In genomic region chr2:69494126-69494525, GRCh38 we compare ENCODE assay signal across 14 cellular contexts. TPM values are rescaled to one million over a fixed set of nuclear protein-coding genes. Genes with fewer than 3 reads are reported as not detected.
A peak's percentile ranks its signal among the peaks of the same experiment; 100 is the strongest.
DNase-seq lines count a peak whose midpoint lies in the region; ATAC-seq and TF ChIP-seq lines count a peak whose summit lies in the region.
"Had no signal": no experiment of that assay in that cellular context is flagged by ENCODE, and none has a peak within 500 bp of the region (broad histone marks: within the 10 kb centered on the region; RNA-seq: fewer than 3 reads in every experiment).

No MANE protein-coding gene starts in this region.

- peaks cover 32% of the 10 kb centered on the region for H3K4me1 Mint-ChIP-seq in activated CD4-positive, alpha-beta T cell treated with anti-CD3 and anti-CD28 coated beads, Interleukin-2, amount 10 ng/mL, durations not matched to agents 7 days and 5 days
- H3K4me1 Mint-ChIP-seq in natural killer cell (peaks cover 33 to 40% of the 10 kb centered on the region in 2 donors), brain (peaks cover 17% of the 10 kb centered on the region)
- H3K4me1 Mint-ChIP-seq in natural killer cell treated with Interleukin-12 subunit alpha and Interleukin-12 subunit beta and Interleukin-15 and Interleukin-18, amount 100 ng/mL, for 72 hours (ENCODE audit: low read depth in 2 of 2): peaks cover 20 to 26% of the 10 kb centered on the region in 2 donors

- no peaks in the 10 kb centered on the region for H3K27me3 Mint-ChIP-seq in activated CD4-positive, alpha-beta T cell treated with anti-CD3 and anti-CD28 coated beads, Interleukin-2, amount 10 ng/mL, durations not matched to agents 7 days and 5 days
- H3K27me3 Mint-ChIP-seq in natural killer cell (ENCODE audit: low read depth in 2 of 2) (no peaks in the 10 kb centered on the region), brain (no peaks in the 10 kb centered on the region)
- H3K27me3 Mint-ChIP-seq in natural killer cell treated with Interleukin-12 subunit alpha and Interleukin-12 subunit beta and Interleukin-15 and Interleukin-18, amount 100 ng/mL, for 72 hours: no peaks in the 10 kb centered on the region
- H3K27me3 Mint-ChIP-seq: CD4-positive, alpha-beta memory T cell had no signal

- peak overlapping the region; percentile 39 for H3K27ac Mint-ChIP-seq in activated CD4-positive, alpha-beta T cell treated with anti-CD3 and anti-CD28 coated beads, Interleukin-2, amount 10 ng/mL, durations not matched to agents 7 days and 5 days
- peak overlapping the region; percentile 68 to 75 for H3K27ac Mint-ChIP-seq in natural killer cell
- no peak overlapping the region for H3K27ac Mint-ChIP-seq in natural killer cell treated with Interleukin-12 subunit alpha and Interleukin-12 subunit beta and Interleukin-15 and Interleukin-18, amount 100 ng/mL, for 72 hours
- H3K27ac Mint-ChIP-seq in brain: peak overlapping the region in 3 of 5 experiments; percentile 9 to 92 (median 62)
- H3K27ac Mint-ChIP-seq: HFFc6 had no signal

- no peak overlapping the region for H3K4me3 Mint-ChIP-seq in activated CD4-positive, alpha-beta T cell treated with anti-CD3 and anti-CD28 coated beads, Interleukin-2, amount 10 ng/mL, durations not matched to agents 7 days and 5 days
- H3K4me3 Mint-ChIP-seq in natural killer cell (no peak overlapping the region), brain (no peak overlapping the region)
- H3K4me3 Mint-ChIP-seq in natural killer cell treated with Interleukin-12 subunit alpha and Interleukin-12 subunit beta and Interleukin-15 and Interleukin-18, amount 100 ng/mL, for 72 hours: no peak overlapping the region
- H3K4me3 Mint-ChIP-seq: CD4-positive, alpha-beta memory T cell; HFFc6 had no signal

- ATAC-seq in natural killer cell: no peak
- no peak for ATAC-seq in natural killer cell treated with Interleukin-12 subunit alpha and Interleukin-12 subunit beta and Interleukin-15 and Interleukin-18, amount 100 ng/mL, for 72 hours
- ATAC-seq in HG03342 (IDR thresholded peaks at IDR 0.05; ENCODE audit: unreplicated experiment): no peak
- ATAC-seq: K562 had no signal

- peaks cover 55% of the 10 kb centered on the region for H3K36me3 Mint-ChIP-seq in activated CD4-positive, alpha-beta T cell treated with anti-CD3 and anti-CD28 coated beads, Interleukin-2, amount 10 ng/mL, durations not matched to agents 7 days and 5 days (ENCODE audit: low read depth)
- H3K36me3 Mint-ChIP-seq in natural killer cell: peaks cover 20% of the 10 kb centered on the region
- peaks cover 13% of the 10 kb centered on the region for H3K36me3 Mint-ChIP-seq in natural killer cell treated with Interleukin-12 subunit alpha and Interleukin-12 subunit beta and Interleukin-15 and Interleukin-18, amount 100 ng/mL, for 72 hours
- H3K36me3 Mint-ChIP-seq in brain: peaks cover 44% of the 10 kb centered on the region

- intact Hi-C loops in natural killer cell (cut with micrococcal nuclease): no loop called here

- no peak for DNase-seq in activated CD4-positive, alpha-beta T cell treated with anti-CD3 and anti-CD28 coated beads, Interleukin-2, amount 10 ng/mL, durations not matched to agents 7 days and 5 days
- DNase-seq in activated CD4-positive, alpha-beta T cell treated with anti-CD3 and anti-CD28 coated beads, Interleukin-2, amount 50 U/mL, for 48 hours: no peak
- DNase-seq in natural killer cell: no peak
- no peak for DNase-seq in natural killer cell treated with Interleukin-12 subunit alpha and Interleukin-12 subunit beta and Interleukin-15 and Interleukin-18, amount 100 ng/mL, for 72 hours (ENCODE audit: low spot score)
- DNase-seq in middle frontal gyrus (ENCODE audit: extremely low spot score, low spot score): no peak
- no peak for DNase-seq in NCI-H2081 (lab: John Stamatoyannopoulos, UW)
- DNase-seq: CD4-positive, alpha-beta memory T cell; HFFc6; NCI-H2107; NCI-H226; NCI-H526 had no signal

- TF ChIP-seq CTCF in natural killer cell (IDR thresholded peaks at IDR 0.05): no peak
- no peak for TF ChIP-seq CTCF in brain (conservative IDR thresholded peaks at IDR 0.05)

- CTCF ChIA-PET in activated CD4-positive, alpha-beta T cell treated with anti-CD3 and anti-CD28 coated beads, Interleukin-2, amount 10 ng/mL, durations not matched to agents 7 days and 5 days (lab: Charles Lee): interaction anchor here (1.6 kb wide), 1 partner anchor 14 kb away, joined by 3 read pairs; no protein-coding TSS in a partner anchor

- POLR2A ChIA-PET in activated CD4-positive, alpha-beta T cell treated with anti-CD3 and anti-CD28 coated beads, Interleukin-2, amount 10 ng/mL, durations not matched to agents 7 days and 5 days (lab: Charles Lee): no interaction called here

- H3K9me3 Mint-ChIP-seq in activated CD4-positive, alpha-beta T cell treated with anti-CD3 and anti-CD28 coated beads, Interleukin-2, amount 10 ng/mL, durations not matched to agents 7 days and 5 days: no peaks in the 10 kb centered on the region
- no peaks in the 10 kb centered on the region for H3K9me3 Mint-ChIP-seq in natural killer cell
- H3K9me3 Mint-ChIP-seq in natural killer cell treated with Interleukin-12 subunit alpha and Interleukin-12 subunit beta and Interleukin-15 and Interleukin-18, amount 100 ng/mL, for 72 hours: no peaks in the 10 kb centered on the region
- no peaks in the 10 kb centered on the region for H3K9me3 Mint-ChIP-seq in brain
- H3K9me3 Mint-ChIP-seq: HFFc6 had no signal

RNA-seq across cellular contexts. Expression of gene NFU1, which starts 56.9 kb away (rescaled TPM):
- total RNA-seq in activated CD4-positive, alpha-beta T cell treated with anti-CD3 and anti-CD28 coated beads, Interleukin-2, amount 10 ng/mL, durations not matched to agents 7 days and 5 days: 10 to 100 TPM; 16.1 to 16.4 TPM
- 10 to 100 TPM; 21.4 to 25.0 (median 23.6) TPM for total RNA-seq in natural killer cell
- total RNA-seq in natural killer cell treated with Interleukin-12 subunit alpha and Interleukin-12 subunit beta and Interleukin-15 and Interleukin-18, amount 100 ng/mL, for 72 hours: 10 to 100 TPM; 25.3 to 34.6 TPM
- polyA plus RNA-seq in brain (ENCODE audit: insufficient read depth, low read depth, low replicate concordance): 35.4 TPM

Comparison
In these comparisons a context has a peak if more than half of its experiments do, and no peak if none do; other contexts are left out.
1. H3K27ac Mint-ChIP-seq: peak in activated CD4-positive, alpha-beta T cell treated with anti-CD3 and anti-CD28 coated beads, Interleukin-2, amount 10 ng/mL, durations not matched to agents 7 days and 5 days (single experiment), natural killer cell (2 of 2) and brain (3 of 5); none in natural killer cell treated with Interleukin-12 subunit alpha and Interleukin-12 subunit beta and Interleukin-15 and Interleukin-18, amount 100 ng/mL, for 72 hours (0 of 2).